Comparison of ENCODE assay signal across 7 cellular contexts in genomic region chr15:89120479-89121000, GRCh38. TPM values are rescaled to one million over a fixed set of nuclear protein-coding genes. Genes with fewer than 3 reads are reported as not detected.
A peak's percentile ranks its signal among the peaks of the same experiment; 100 is the strongest.
DNase-seq lines count a peak whose midpoint lies in the region; ATAC-seq and TF ChIP-seq lines count a peak whose summit lies in the region.
"Not testable (repeated sequence)": the region's sequence is repeated elsewhere in the genome, so short reads cannot be mapped to it uniquely, and the experiment has no call there.

No MANE protein-coding gene starts in this region.

- H3K4me2 ChIP-seq in Karpas-422 (ENCODE audit: low read depth, low read length, poor library complexity, severe bottlenecking) = peak overlapping the region; percentile 74
- not testable (repeated sequence) for H3K4me2 ChIP-seq in mesenchymal stem cell (ENCODE audit: low read length, poor library complexity, severe bottlenecking)

- not testable (repeated sequence) for H2BK5ac ChIP-seq in mesenchymal stem cell (ENCODE audit: low read depth, low read length, poor library complexity, severe bottlenecking)

- not testable (repeated sequence) for H2AK5ac ChIP-seq in mesenchymal stem cell (ENCODE audit: low read length, severe bottlenecking)

- not testable (repeated sequence) for H3K4ac ChIP-seq in mesenchymal stem cell (ENCODE audit: low read depth in 1 of 2, low read length in 2 of 2)

- not testable (repeated sequence) for H2BK120ac ChIP-seq in mesenchymal stem cell (ENCODE audit: low read depth, low read length)

- H4K8ac ChIP-seq in mesenchymal stem cell (ENCODE audit: low read length) = not testable (repeated sequence)

- TF ChIP-seq CTCF in ascending aorta (IDR thresholded peaks at IDR 0.05); dorsolateral prefrontal cortex (IDR thresholded peaks at IDR 0.05 in 54 of 56, conservative IDR thresholded peaks at IDR 0.05 in 2 of 56; ENCODE audit: low read depth in 1 of 56, partially characterized antibody in 56 of 56); heart right ventricle (IDR thresholded peaks at IDR 0.05); prostate gland (IDR thresholded peaks at IDR 0.05); thoracic aorta (IDR thresholded peaks at IDR 0.05): not testable (repeated sequence)

- peak overlapping the region; percentile 46; the same call in 1 of the 2 replicates for H3K4me3 ChIP-seq in Karpas-422 (ENCODE audit: low read length)
- not testable (repeated sequence) for H3K4me3 ChIP-seq in ascending aorta; dorsolateral prefrontal cortex; heart right ventricle; mesenchymal stem cell (ENCODE audit: insufficient read depth in 1 of 2, low read depth in 1 of 2, low read length in 2 of 2); prostate gland; thoracic aorta

- H3K79me2 ChIP-seq in Karpas-422 (ENCODE audit: low read length) = peaks cover 12% of the 10 kb centered on the region

- ATAC-seq in heart right ventricle; thoracic aorta (ENCODE audit: insufficient number of reproducible peaks, low FRiP score, low read depth): not testable (repeated sequence)

- H3K27me3 ChIP-seq in Karpas-422 (ENCODE audit: low read length); ascending aorta; dorsolateral prefrontal cortex; heart right ventricle; mesenchymal stem cell (ENCODE audit: control insufficient read depth in 1 of 2, insufficient read depth in 1 of 2, low read length in 2 of 2); prostate gland (replicated peaks; ENCODE audit: insufficient read depth); thoracic aorta (replicated peaks; ENCODE audit: insufficient read depth): not testable (repeated sequence)

- not testable (repeated sequence) for H3K23ac ChIP-seq in mesenchymal stem cell (ENCODE audit: low read length in 2 of 2)

- H3K27ac ChIP-seq in Karpas-422 (ENCODE audit: low read length) (peak overlapping the region; percentile 76), ascending aorta (peak overlapping the region; percentile 93 to 96), dorsolateral prefrontal cortex (peak overlapping the region in 49 of 59 donors; percentile 3 to 98 (median 87)), heart right ventricle (peak overlapping the region in 9 of 10 donors; percentile 35 to 98 (median 75)), prostate gland (peak overlapping the region; percentile 79 to 92), thoracic aorta (peak overlapping the region; percentile 91 to 95)
- not testable (repeated sequence) for H3K27ac ChIP-seq in mesenchymal stem cell (ENCODE audit: low read length, poor library complexity, severe bottlenecking)

- not testable (repeated sequence) for H2BK15ac ChIP-seq in mesenchymal stem cell (ENCODE audit: low read depth, poor library complexity, severe bottlenecking)

- H3K14ac ChIP-seq in mesenchymal stem cell (ENCODE audit: low read length in 2 of 2) = not testable (repeated sequence)

- H3K4me1 ChIP-seq in Karpas-422 (ENCODE audit: low read length) = peaks cover 25% of the 10 kb centered on the region
- peaks cover 12 to 64% of the 10 kb centered on the region in 2 donors for H3K4me1 ChIP-seq in ascending aorta
- peaks cover 20 to 88% (median 58%) of the 10 kb centered on the region in 9 donors for H3K4me1 ChIP-seq in heart right ventricle
- not testable (repeated sequence) for H3K4me1 ChIP-seq in mesenchymal stem cell (ENCODE audit: control insufficient read depth, insufficient read depth, low read depth, low read length)
- peaks cover 17% of the 10 kb centered on the region for H3K4me1 ChIP-seq in prostate gland (replicated peaks)
- H3K4me1 ChIP-seq in thoracic aorta (ENCODE audit: control insufficient read depth in 1 of 2, low read depth in 2 of 2) = peaks cover 60 to 98% of the 10 kb centered on the region in 2 donors

- DNase-seq in Karpas-422; dorsolateral prefrontal cortex; heart right ventricle; mesenchymal stem cell; prostate gland (ENCODE audit: low spot score); thoracic aorta (ENCODE audit: low spot score): not testable (repeated sequence)
- DNase-seq in ascending aorta (ENCODE audit: low spot score in 2 of 2) = peak in 1 of 2 donors; percentile 63

- intact Hi-C loops in ascending aorta (cut with DNase I) = loop anchor here (1.0 to 5.0 kb wide), 4 partner anchors 15 to 47 kb away; no protein-coding TSS in a partner anchor
- intact Hi-C loops in dorsolateral prefrontal cortex (cut with DNase I); heart right ventricle (cut with DNase I); prostate gland (cut with DNase I): not testable (repeated sequence)

- 95 to 96% methylated on average over 13 of the region's 13 CpGs for WGBS in heart right ventricle, 2 donors
- 97% methylated on average over 13 of the region's 13 CpGs for WGBS in mesenchymal stem cell
- WGBS in prostate gland = 89% methylated on average over 13 of the region's 13 CpGs

- H3K79me1 ChIP-seq in mesenchymal stem cell (replicated peaks; ENCODE audit: low read length, poor library complexity, severe bottlenecking) = peaks cover 15% of the 10 kb centered on the region

- H2BK12ac ChIP-seq in mesenchymal stem cell (ENCODE audit: low read length in 2 of 2) = not testable (repeated sequence)

- not testable (repeated sequence) for H4K91ac ChIP-seq in mesenchymal stem cell (ENCODE audit: low read length)

- not testable (repeated sequence) for H4K20me1 ChIP-seq in Karpas-422 (ENCODE audit: insufficient read depth, low read depth, low read length)

- H3K18ac ChIP-seq in mesenchymal stem cell (ENCODE audit: low read depth in 1 of 2, low read length in 2 of 2) = not testable (repeated sequence)

- not testable (repeated sequence) for H3K9me3 ChIP-seq in Karpas-422 (ENCODE audit: low read length); ascending aorta; heart right ventricle; mesenchymal stem cell (ENCODE audit: control insufficient read depth, low read length); prostate gland; thoracic aorta

- H3K9ac ChIP-seq in Karpas-422 (ENCODE audit: low read length) = peak overlapping the region; percentile 28; the same call in 1 of the 2 replicates
- H3K9ac ChIP-seq in mesenchymal stem cell (ENCODE audit: low read length) = peak overlapping the region; percentile 84

- not testable (repeated sequence) for TF ChIP-seq POLR2A in prostate gland (IDR thresholded peaks at IDR 0.05)

- not testable (repeated sequence) for H3K36me3 ChIP-seq in Karpas-422 (ENCODE audit: insufficient read depth, low read length); prostate gland
- peaks cover 32 to 43% of the 10 kb centered on the region in 2 donors for H3K36me3 ChIP-seq in ascending aorta
- peaks cover 0 to 93% (median 26%) of the 10 kb centered on the region in 9 donors for H3K36me3 ChIP-seq in heart right ventricle
- peaks cover 8 to 82% of the 10 kb centered on the region in 2 experiments for H3K36me3 ChIP-seq in mesenchymal stem cell (ENCODE audit: control insufficient read depth in 1 of 2, insufficient read depth in 2 of 2, low read depth in 1 of 2, low read length in 2 of 2)
- H3K36me3 ChIP-seq in thoracic aorta = peaks cover 30% of the 10 kb centered on the region

- not testable (repeated sequence) for H2AFZ ChIP-seq in Karpas-422 (ENCODE audit: low read length); mesenchymal stem cell (ENCODE audit: low read depth, low read length)

- not testable (repeated sequence) for H3K9me2 ChIP-seq in Karpas-422 (replicated peaks; ENCODE audit: insufficient read depth, low read length)

RNA-seq across cellular contexts. Expression of gene ABHD2, which starts 32.3 kb away (rescaled TPM):
- 28.3 and 43.6 TPM in 2 replicates for total RNA-seq in Karpas-422 (2014; rRNA removed; shearing (Covaris generic); ENCODE audit: low replicate concordance)
- 228 TPM for total RNA-seq in ascending aorta
- 100 to 1,000 TPM in 119 of 120 experiments, 10 to 100 TPM in 1; 89.8 to 236 (median 169) TPM for total RNA-seq in dorsolateral prefrontal cortex
- 100 to 1,000 TPM in 8 of 10 donors, 10 to 100 TPM in 2; 74.9 to 201 (median 123) TPM for total RNA-seq in heart right ventricle
- 10 to 100 TPM in 1 of 2 donors, 1 to 10 TPM in 1; 9.1 to 41.6 TPM for polyA plus RNA-seq in heart right ventricle
- 12.5 TPM for polyA plus RNA-seq in mesenchymal stem cell (2013, experiment 1 of 2)
- 12.4 TPM for polyA plus RNA-seq in mesenchymal stem cell (2013, experiment 2 of 2)
- total RNA-seq in prostate gland = 100 to 1,000 TPM; 111 to 253 TPM
- total RNA-seq in thoracic aorta = 100 to 1,000 TPM; 177 to 283 TPM
